Comparison of ENCODE assay signal across 7 cellular contexts in the genomic region with DNA sequence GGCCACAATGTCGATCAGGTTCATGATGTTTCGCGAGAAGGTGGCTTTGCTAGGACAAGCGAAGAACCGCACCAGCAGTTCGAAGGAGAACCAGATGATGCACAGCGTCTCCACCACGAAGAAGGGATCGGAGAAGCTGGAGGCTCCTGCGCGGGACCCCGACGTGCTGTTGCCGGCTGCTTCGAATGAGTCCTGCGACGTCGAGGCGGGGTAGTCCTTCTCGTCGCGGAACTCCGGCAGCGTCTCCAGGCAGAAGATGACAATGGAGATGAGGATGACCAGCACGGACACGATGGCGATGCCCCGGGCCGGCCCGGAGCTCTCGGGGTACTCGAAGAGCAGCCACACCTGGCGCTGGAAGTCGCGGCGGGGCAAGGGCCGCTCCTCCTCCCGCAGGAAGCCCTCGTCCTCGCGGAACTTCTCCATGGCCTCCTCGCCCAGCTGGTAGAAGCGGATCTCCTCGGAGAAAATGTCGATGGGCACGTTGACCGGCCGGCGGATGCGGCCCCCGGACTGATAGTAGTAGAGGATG. TPM values are rescaled to one million over a fixed set of nuclear protein-coding genes. Genes with fewer than 3 reads are reported as not detected.
DNase-seq lines count a peak whose midpoint lies in the region; ATAC-seq and TF ChIP-seq lines count a peak whose summit lies in the region.

No MANE protein-coding gene starts in this region.

- peak; percentile 18 for DNase-seq in activated effector memory CD4-positive, alpha-beta T cell treated with Interleukin-2 at 50 U/mL for 16 hours
- no peak for DNase-seq in right lobe of liver
- DNase-seq in epidermal melanocyte (ENCODE audit: insufficient read length, low spot score), result no peak
- no peak for DNase-seq in AG08395 (ENCODE audit: low spot score)

- H3K9ac ChIP-seq in OCI-LY3 (ENCODE audit: low read length) (peak overlapping the region; percentile 97), stomach smooth muscle (ENCODE audit: low read length in 2 of 2) (no peak overlapping the region)

- peaks cover 33% of the 10 kb centered on the region for H4K20me1 ChIP-seq in OCI-LY3 (ENCODE audit: insufficient read depth, low read length)

- H3K4me1 ChIP-seq in OCI-LY3 (ENCODE audit: low read length) (peaks cover 14% of the 10 kb centered on the region), right lobe of liver (peaks cover 0 to 11% (median 2%) of the 10 kb centered on the region in 4 donors), stomach smooth muscle (ENCODE audit: control insufficient read depth, insufficient read depth, low read length) (peaks cover 17% of the 10 kb centered on the region)

- H3K36me3 ChIP-seq in OCI-LY3 (replicated peaks; ENCODE audit: low read depth, low read length) (peaks cover 37% of the 10 kb centered on the region), right lobe of liver (no peaks in the 10 kb centered on the region), stomach smooth muscle (ENCODE audit: control insufficient read depth in 2 of 2, insufficient read depth in 2 of 2, low read length in 2 of 2) (no peaks in the 10 kb centered on the region)

- intact Hi-C loops in right lobe of liver (cut with DNase I), result no loop called here

- H3K79me2 ChIP-seq in OCI-LY3 (ENCODE audit: low read length), result peaks cover 69% of the 10 kb centered on the region

- TF ChIP-seq CTCF in OCI-LY3 (IDR thresholded peaks at IDR 0.05; ENCODE audit: low read depth, low read length) (no peak), right lobe of liver (IDR thresholded peaks at IDR 0.05) (no peak)

- peak overlapping the region; percentile 96 for H3K27ac ChIP-seq in OCI-LY3 (ENCODE audit: low read length)
- peak overlapping the region in 1 of 3 donors; percentile 37 for H3K27ac ChIP-seq in right lobe of liver
- H3K27ac ChIP-seq in stomach smooth muscle (ENCODE audit: low read length), result no peak overlapping the region

- WGBS in right lobe of liver (ENCODE audit: insufficient coverage, low coverage, low lambda C conversion rate, missing lambda C conversion rate), result 60% methylated on average over 7 of the region's 51 CpGs

- no peak for TF ChIP-seq POLR2A in right lobe of liver (IDR thresholded peaks at IDR 0.05)

- H3K4me3 ChIP-seq in OCI-LY3 (ENCODE audit: low read length), result peak overlapping the region; percentile 90
- H3K4me3 ChIP-seq in right lobe of liver, result peak overlapping the region; percentile 29 to 50 (median 32)
- peak overlapping the region; percentile 36 to 69 for H3K4me3 ChIP-seq in stomach smooth muscle (ENCODE audit: low read length in 2 of 2)

- no peaks in the 10 kb centered on the region for H3K9me3 ChIP-seq in OCI-LY3 (ENCODE audit: insufficient read depth, low read length)
- no peaks in the 10 kb centered on the region for H3K9me3 ChIP-seq in right lobe of liver
- no peaks in the 10 kb centered on the region for H3K9me3 ChIP-seq in stomach smooth muscle (ENCODE audit: control insufficient read depth in 2 of 2, low read length in 2 of 2)

- no peaks in the 10 kb centered on the region for H3K27me3 ChIP-seq in OCI-LY3 (ENCODE audit: low read depth, low read length)
- H3K27me3 ChIP-seq in right lobe of liver, result peaks cover 0 to 19% of the 10 kb centered on the region in 2 donors
- peaks cover 36 to 47% of the 10 kb centered on the region in 2 donors for H3K27me3 ChIP-seq in stomach smooth muscle (ENCODE audit: control insufficient read depth in 1 of 2, insufficient read depth in 2 of 2, low read length in 2 of 2)

- H3K4me2 ChIP-seq in OCI-LY3 (ENCODE audit: low read length), result peak overlapping the region; percentile 93

- H2AFZ ChIP-seq in OCI-LY3 (ENCODE audit: low read depth, low read length), result no peak overlapping the region

- ATAC-seq in right lobe of liver (no peak), GM21717 (IDR thresholded peaks at IDR 0.05; ENCODE audit: unreplicated experiment) (no peak)

RNA-seq across cellular contexts. Expression of gene KCNA3, which starts 0.9 kb away (rescaled TPM):
- 1 to 10 TPM in 1 of 6 experiments, under 1 TPM in 5; 0.09 to 1.2 (median 0.45) TPM for total RNA-seq in right lobe of liver

Comparison
In these comparisons a context has a peak if more than half of its experiments do, and no peak if none do; other contexts are left out.
1. H3K4me3 ChIP-seq: peak in every context shown above with its lines; median percentile 90 in OCI-LY3; 52 in stomach smooth muscle; 32 in right lobe of liver.